ENCODE assay signal across 19 cellular contexts in genomic region chr1:197183195-197183748, GRCh38. TPM values are rescaled to one million over a fixed set of nuclear protein-coding genes. Genes with fewer than 3 reads are reported as not detected.
DNase-seq lines count a peak whose midpoint lies in the region; ATAC-seq and TF ChIP-seq lines count a peak whose summit lies in the region.
"Had no signal": no experiment of that assay in that cellular context is flagged by ENCODE, and none has a peak within 500 bp of the region (broad histone marks: within the 10 kb centered on the region; RNA-seq: fewer than 3 reads in every experiment).

No MANE protein-coding gene starts in this region.

- H3K4me1 ChIP-seq in cardiac muscle cell (ENCODE audit: low read depth) (no peaks in the 10 kb centered on the region), right atrium auricular region (no peaks in the 10 kb centered on the region), OCI-LY7 (ENCODE audit: insufficient read depth, low read length, poor library complexity, severe bottlenecking) (peaks cover 25% of the 10 kb centered on the region), left lung (peaks cover 0 to 5% of the 10 kb centered on the region in 2 donors), upper lobe of left lung (peaks cover 0 to 7% (median 3%) of the 10 kb centered on the region in 4 donors)

- peaks cover 14% of the 10 kb centered on the region; the same call in 1 of the 2 replicates for H3K79me2 ChIP-seq in OCI-LY7 (ENCODE audit: insufficient read depth, low read depth, low read length)

- no peak overlapping the region for H2AFZ ChIP-seq in OCI-LY7 (ENCODE audit: low read length)
- H2AFZ ChIP-seq: GM23338 had no signal

- CTCF ChIA-PET in OCI-LY7 (lab: Charles Lee; ENCODE audit: unreplicated experiment) (no interaction called here), GM10248 (lab: Yijun Ruan, JAX) (interaction anchor here (1.1 to 1.5 kb wide), 2 partner anchors 10 to 36 kb away, joined by 3 read pairs; no protein-coding TSS in a partner anchor)

- H3K27ac ChIP-seq in cardiac muscle cell (peak overlapping the region; percentile 43), right atrium auricular region (no peak overlapping the region), OCI-LY7 (ENCODE audit: low read depth, low read length, poor library complexity, severe bottlenecking) (no peak overlapping the region), left lung (no peak overlapping the region), upper lobe of left lung (peak overlapping the region in 1 of 4 donors; percentile 10)
- H3K27ac ChIP-seq: 22Rv1; A549; BLaER1 treated with 17β-estradiol and CSF1 and Interleukin-3, amounts not matched to agents 10 nM and 100 nM had no signal

- no peak for TF ChIP-seq POLR2A in lower leg skin (IDR thresholded peaks at IDR 0.05)
- no peak for TF ChIP-seq POLR2A in upper lobe of left lung (IDR thresholded peaks at IDR 0.05)

- no peak for TF ChIP-seq EP300 in upper lobe of left lung (IDR thresholded peaks at IDR 0.05)

- DNase-seq in cardiac muscle cell (ENCODE audit: low read depth in 1 of 2, low spot score in 1 of 2) (no peak), right atrium auricular region (ENCODE audit: low spot score) (no peak), OCI-LY7 (ENCODE audit: low spot score) (no peak), left lung (no peak), ureter (ENCODE audit: low spot score) (no peak), lower leg skin (ENCODE audit: low spot score in 2 of 2) (no peak), GM10248 (ENCODE audit: extremely low spot score) (no peak), upper lobe of left lung (no peak)
- DNase-seq: AML-193; Calu3; CD8-positive, alpha-beta T cell; DMS79 treated with DMSO at 0.1 percent for 48 hours; EL; HCEC 1CT had no signal

- no peak for TF ChIP-seq CTCF in cardiac muscle cell (IDR thresholded peaks at IDR 0.05; ENCODE audit: low read depth, low read length)
- no peak for TF ChIP-seq CTCF in right atrium auricular region (IDR thresholded peaks at IDR 0.05)
- no peak for TF ChIP-seq CTCF in OCI-LY7 (conservative IDR thresholded peaks at IDR 0.05; ENCODE audit: low read length)
- no peak for TF ChIP-seq CTCF in left lung (IDR thresholded peaks at IDR 0.05)
- TF ChIP-seq CTCF in lower leg skin (IDR thresholded peaks at IDR 0.05): no peak
- no peak for TF ChIP-seq CTCF in GM10248 (IDR thresholded peaks at IDR 0.05; ENCODE audit: control extremely low read depth, extremely low read depth, low read depth, missing control alignments)
- no peak for TF ChIP-seq CTCF in upper lobe of left lung (IDR thresholded peaks at IDR 0.05)

- POLR2A ChIA-PET in OCI-LY7 (lab: Charles Lee): interaction anchor here (0.8 kb wide), 1 partner anchor 84 kb away, joined by 4 read pairs; no protein-coding TSS in a partner anchor
- POLR2A ChIA-PET in GM10248 (lab: Yijun Ruan, JAX): no interaction called here

- WGBS in lower leg skin, 2 donors: 85 to 90% methylated on average over 5 of the region's 5 CpGs
- 79 to 82% methylated on average over 5 of the region's 5 CpGs for WGBS in upper lobe of left lung, 2 donors

- intact Hi-C loops in OCI-LY7 (cut with micrococcal nuclease; ENCODE audit: unreplicated experiment): loop anchor here (5.0 to 10.0 kb wide), 2 partner anchors 144 to 332 kb away; no protein-coding TSS in a partner anchor
- intact Hi-C loops in left lung (cut with DNase I): no loop called here
- intact Hi-C loops in lower leg skin (cut with DNase I; ENCODE audit: low total_unique reads): no loop called here

- peaks cover 7% of the 10 kb centered on the region; the same call in 1 of the 2 replicates for H4K20me1 ChIP-seq in OCI-LY7 (ENCODE audit: insufficient read depth, low read length)

- H3K27me3 ChIP-seq in cardiac muscle cell (no peaks in the 10 kb centered on the region), right atrium auricular region (no peaks in the 10 kb centered on the region), left lung (no peaks in the 10 kb centered on the region), upper lobe of left lung (no peaks in the 10 kb centered on the region)
- H3K27me3 ChIP-seq: BLaER1 treated with 17β-estradiol and CSF1 and Interleukin-3, amounts not matched to agents 10 nM and 100 nM had no signal

- BruUV-seq in OCI-LY7 (replicated peaks; lab: Mats Ljungman, UMichigan): no TSS peak

- peaks cover 29% of the 10 kb centered on the region for H3K36me3 ChIP-seq in cardiac muscle cell
- H3K36me3 ChIP-seq in right atrium auricular region: peaks cover 52% of the 10 kb centered on the region
- H3K36me3 ChIP-seq in OCI-LY7 (ENCODE audit: insufficient read depth, low read length): peaks cover 83% of the 10 kb centered on the region
- peaks cover 0 to 49% of the 10 kb centered on the region in 2 donors for H3K36me3 ChIP-seq in left lung
- H3K36me3 ChIP-seq in upper lobe of left lung: peaks cover 8 to 59% (median 19%) of the 10 kb centered on the region in 4 donors

- ATAC-seq in left lung (peak; percentile 72), upper lobe of left lung (ENCODE audit: low FRiP score in 2 of 2) (no peak)
- ATAC-seq: A549; CD8-positive, alpha-beta T cell; GM23338; HepG2 had no signal

- H3K4me3 ChIP-seq in cardiac muscle cell (no peak overlapping the region), right atrium auricular region (no peak overlapping the region), OCI-LY7 (ENCODE audit: low read depth, low read length, poor library complexity, severe bottlenecking) (no peak overlapping the region), left lung (no peak overlapping the region), lower leg skin (ENCODE audit: low read depth, poor library complexity, severe bottlenecking) (no peak overlapping the region), upper lobe of left lung (no peak overlapping the region)
- H3K4me3 ChIP-seq: A549; BLaER1 treated with 17β-estradiol and CSF1 and Interleukin-3, amounts not matched to agents 10 nM and 100 nM; GM23338 had no signal

- H3K9me2 ChIP-seq in OCI-LY7 (ENCODE audit: insufficient read depth, low read length): no peaks in the 10 kb centered on the region

- H3K9me3 ChIP-seq in cardiac muscle cell (ENCODE audit: low read depth) (no peaks in the 10 kb centered on the region), right atrium auricular region (no peaks in the 10 kb centered on the region), OCI-LY7 (ENCODE audit: low read length) (0 out of 2 replicates have a peak, but pooled peaks cover 9% of the 10 kb centered on the region), left lung (no peaks in the 10 kb centered on the region), upper lobe of left lung (no peaks in the 10 kb centered on the region)
- H3K9me3 ChIP-seq: A549 had no signal

- H3K4me2 ChIP-seq in OCI-LY7 (ENCODE audit: low read length): peak overlapping the region; percentile 59; the same call in 1 of the 2 replicates
- H3K4me2 ChIP-seq: A549; BLaER1 treated with 17β-estradiol and CSF1 and Interleukin-3, amounts not matched to agents 10 nM and 100 nM; GM23338 had no signal

RNA-seq across cellular contexts. Expression of gene ZBTB41, which starts 17.8 kb away (rescaled TPM):
- total RNA-seq in cardiac muscle cell (4.6 and 7.8 TPM in 2 replicates), right atrium auricular region (1 to 10 TPM; 5.9 to 8.0 TPM), OCI-LY7 (2022) (9.8 and 10.9 TPM in 2 replicates), left lung (10 to 100 TPM; 14.7 to 16.3 TPM), ureter (13.4 TPM), lower leg skin (10 to 100 TPM in 1 of 4 donors, 1 to 10 TPM in 3; 6.7 to 10.5 (median 7.8) TPM), upper lobe of left lung (10 to 100 TPM in 3 of 6 donors, 1 to 10 TPM in 3; 3.2 to 16.9 (median 9.2) TPM)
- 2.2 and 3.1 TPM in 2 replicates for polyA plus RNA-seq in cardiac muscle cell
- 5.9 and 6.4 TPM in 2 replicates for total RNA-seq in OCI-LY7 (2014; rRNA removed; shearing (Covaris generic))

RNA-seq across cellular contexts. Expression of gene ASPM, which starts 36.8 kb away (rescaled TPM):
- total RNA-seq in cardiac muscle cell (3.3 and 43.7 TPM in 2 replicates), right atrium auricular region (1 to 10 TPM in 1 of 2 donors, under 1 TPM in 1; 0.20 to 2.4 TPM), OCI-LY7 (2022) (76.8 and 93.9 TPM in 2 replicates), left lung (1 to 10 TPM; 1.1 to 6.4 TPM), ureter (0.42 TPM), lower leg skin (1 to 10 TPM; 2.8 to 7.0 (median 4.2) TPM), upper lobe of left lung (1 to 10 TPM in 4 of 6 donors, under 1 TPM in 2; under 0.01 to 2.7 (median 1.1) TPM)
- 3.4 and 21.1 TPM in 2 replicates for polyA plus RNA-seq in cardiac muscle cell
- total RNA-seq in OCI-LY7 (2014; rRNA removed; shearing (Covaris generic)): 88.4 and 88.6 TPM in 2 replicates
